ENCODE assay signal across 11 cellular contexts in genomic region chr6:53070808-53071207, GRCh38. TPM values are rescaled to one million over a fixed set of nuclear protein-coding genes. Genes with fewer than 3 reads are reported as not detected.
DNase-seq lines count a peak whose midpoint lies in the region; ATAC-seq and TF ChIP-seq lines count a peak whose summit lies in the region.
"Had no signal": no experiment of that assay in that cellular context is flagged by ENCODE, and none has a peak within 500 bp of the region (broad histone marks: within the 10 kb centered on the region; RNA-seq: fewer than 3 reads in every experiment).

No MANE protein-coding gene starts in this region.

- H3K27ac Mint-ChIP-seq in chondrocyte (ENCODE audit: unreplicated experiment) = no peak overlapping the region

- no peaks in the 10 kb centered on the region for H3K9me3 Mint-ChIP-seq in chondrocyte (ENCODE audit: low read depth)
- H3K9me3 Mint-ChIP-seq: brain had no signal

- no peaks in the 10 kb centered on the region for H3K27me3 Mint-ChIP-seq in chondrocyte (ENCODE audit: low read depth)

- H3K36me3 Mint-ChIP-seq in chondrocyte (ENCODE audit: low read depth) = peaks cover 15% of the 10 kb centered on the region

- no peak overlapping the region for H3K4me3 Mint-ChIP-seq in chondrocyte (ENCODE audit: unreplicated experiment)

- peak; percentile 71 for ATAC-seq in GM19023 (IDR thresholded peaks at IDR 0.05; ENCODE audit: unreplicated experiment)
- ATAC-seq in HG03045 (IDR thresholded peaks at IDR 0.05; ENCODE audit: unreplicated experiment) = peak; percentile 57

- TF ChIP-seq CTCF in GM12865 (IDR thresholded peaks at IDR 0.05; ENCODE audit: insufficient read depth, low read depth, low read length, missing control alignments) = no peak
- TF ChIP-seq CTCF in chondrocyte (IDR thresholded peaks at IDR 0.05) = peak; percentile 51
- TF ChIP-seq CTCF in right atrium auricular region (IDR thresholded peaks at IDR 0.05) = no peak
- TF ChIP-seq CTCF in coronary artery (IDR thresholded peaks at IDR 0.05) = no peak

- peaks cover 20% of the 10 kb centered on the region for H3K4me1 Mint-ChIP-seq in chondrocyte (ENCODE audit: low read depth)

- H3K4me3 ChIP-seq in GM12865 (ENCODE audit: low read depth, low read length) (no peak overlapping the region), right atrium auricular region (no peak overlapping the region), coronary artery (no peak overlapping the region)

- H3K27me3 ChIP-seq in right atrium auricular region = no peaks in the 10 kb centered on the region

- H3K4me1 ChIP-seq in right atrium auricular region = peaks cover 0 to 21% of the 10 kb centered on the region in 2 donors

- DNase-seq in GM12865 (ENCODE audit: low read depth) (peak; percentile 48), chondrocyte (ENCODE audit: low spot score) (no peak), NCI-H1092 treated with DMSO at 0.1 percent for 48 hours (lab: John Stamatoyannopoulos, UW) (no peak), right atrium auricular region (ENCODE audit: low spot score) (no peak), HT-29 (ENCODE audit: low spot score) (no peak), coronary artery (ENCODE audit: low spot score) (no peak)
- DNase-seq: NCI-H2107, posterior cingulate gyrus had no signal

- H3K36me3 ChIP-seq in right atrium auricular region = peaks cover 28% of the 10 kb centered on the region

- H3K27ac ChIP-seq in right atrium auricular region = no peak overlapping the region
- H3K27ac ChIP-seq in coronary artery = no peak overlapping the region

- H3K9me3 ChIP-seq in right atrium auricular region = no peaks in the 10 kb centered on the region

RNA-seq across cellular contexts. Expression of gene FBXO9, which starts 5.6 kb away (rescaled TPM):
- 72.5 to 84.4 TPM (median 78.8 TPM) in 3 replicates for total RNA-seq in chondrocyte
- total RNA-seq in right atrium auricular region = 10 to 100 TPM; 35.8 to 50.5 TPM
- total RNA-seq in HT-29 (2014; rRNA removed; shearing (Covaris generic)) = 42.7 and 42.8 TPM in 2 replicates

RNA-seq across cellular contexts. Expression of gene CILK1, which starts 9.2 kb away (rescaled TPM):
- 15.3 to 15.4 TPM (median 15.3 TPM) in 3 replicates for total RNA-seq in chondrocyte
- 1 to 10 TPM; 7.0 to 9.7 TPM for total RNA-seq in right atrium auricular region
- 3.8 and 4.4 TPM in 2 replicates for total RNA-seq in HT-29 (2014; rRNA removed; shearing (Covaris generic))
